ENCODE assay signal across 9 cellular contexts in genomic region chr5:89504051-89504450, GRCh38.
"Had no signal": no experiment of that assay in that cellular context is flagged by ENCODE, and none has a peak within 500 bp of the region (broad histone marks: within the 10 kb centered on the region; RNA-seq: fewer than 3 reads in every experiment).

No MANE protein-coding gene starts in this region.

- H3K9ac ChIP-seq: KMS-11 had no signal

- FAIRE-seq: H1, H54, HTR-8/SVneo had no signal

- H3K4me3 ChIP-seq: GM23338 had no signal

- H3K9me3 Mint-ChIP-seq: GM23338, H9 had no signal

- DNase-seq: H9, HCEC 1CT, Karpas-422, KBM-7 had no signal

- ATAC-seq: GM23338 had no signal

- H3K4me3 Mint-ChIP-seq: GM23338, H9 had no signal

- H3K4me2 ChIP-seq: GM23338, KMS-11 had no signal

- H3K27ac ChIP-seq: KMS-11 had no signal

- H3K27ac Mint-ChIP-seq: GM23338, H9 had no signal

- H3K4me1 Mint-ChIP-seq: GM23338, H9 had no signal

- H2AFZ ChIP-seq: GM23338 had no signal
